Comparison of ENCODE assay signal across 10 cellular contexts in genomic region chr17:49817993-49818392, GRCh38. TPM values are rescaled to one million over a fixed set of nuclear protein-coding genes. Genes with fewer than 3 reads are reported as not detected.
DNase-seq lines count a peak whose midpoint lies in the region.
"Had no signal": no experiment of that assay in that cellular context is flagged by ENCODE, and none has a peak within 500 bp of the region (broad histone marks: within the 10 kb centered on the region; RNA-seq: fewer than 3 reads in every experiment).

No MANE protein-coding gene starts in this region.

- no peaks in the 10 kb centered on the region for H3K9me3 ChIP-seq in HUES64 (ENCODE audit: insufficient read depth, low read depth, low read length)
- H3K9me3 ChIP-seq: Caco-2 had no signal

- H3K36me3 Mint-ChIP-seq in activated naive CD8-positive, alpha-beta T cell = peaks cover 7% of the 10 kb centered on the region

- no peak overlapping the region for H3K9ac ChIP-seq in HUES64 (ENCODE audit: low read depth, low read length)

- 0 out of 2 replicates have a peak overlapping the region, but pooled peaks have one; percentile 8 for H3K27ac ChIP-seq in HUES64 (ENCODE audit: low read depth, low read length)

- DNase-seq in activated CD4-positive, alpha-beta T cell treated with anti-CD3 and anti-CD28 coated beads, Interleukin-2, amount 50 U/mL, for 4 hours = peak; percentile 20 to 29
- DNase-seq in stimulated activated CD8-positive, alpha-beta memory T cell treated with anti-CD3 and anti-CD28 coated beads, Interleukin-12 subunit alpha, Interleukin-12 subunit beta, amount 100 ng/mL, for 24 hours (ENCODE audit: extremely low read depth) = peak; percentile 1
- no peak for DNase-seq in EL
- no peak for DNase-seq in NK-92 (lab: John Stamatoyannopoulos, UW; ENCODE audit: unreplicated experiment)
- no peak for DNase-seq in CD1c-positive myeloid dendritic cell (ENCODE audit: extremely low spot score)
- DNase-seq in GM19238 (ENCODE audit: insufficient read length, low spot score) = no peak
- DNase-seq: Caco-2, NCI-H524 treated with DMSO at 0.1 percent for 48 hours had no signal

- WGBS in HUES64 = 96% methylated on average over 4 of the region's 4 CpGs

- peak overlapping the region; percentile 91 for H3K27ac Mint-ChIP-seq in activated naive CD8-positive, alpha-beta T cell

- no peak overlapping the region for H3K4me3 ChIP-seq in HUES64 (ENCODE audit: low read length)

- no peaks in the 10 kb centered on the region for H3K27me3 Mint-ChIP-seq in activated naive CD8-positive, alpha-beta T cell

- H3K4me1 ChIP-seq in HUES64 (ENCODE audit: insufficient read depth, low read length) = peaks cover 59% of the 10 kb centered on the region

- H3K9me3 Mint-ChIP-seq in activated naive CD8-positive, alpha-beta T cell (ENCODE audit: low read depth) = no peaks in the 10 kb centered on the region

- peaks cover 68% of the 10 kb centered on the region for H3K36me3 ChIP-seq in HUES64 (ENCODE audit: insufficient read depth, low read length)

- no peaks in the 10 kb centered on the region for H3K27me3 ChIP-seq in HUES64 (ENCODE audit: insufficient read depth, low read length)

- peaks cover 80% of the 10 kb centered on the region for H3K4me1 Mint-ChIP-seq in activated naive CD8-positive, alpha-beta T cell (ENCODE audit: low read depth)

- peak overlapping the region; percentile 67 for H3K4me3 Mint-ChIP-seq in activated naive CD8-positive, alpha-beta T cell

RNA-seq across cellular contexts. Expression of gene KAT7, which starts 29.5 kb away (rescaled TPM):
- polyA plus RNA-seq in HUES64 (2013, experiment 1 of 2) = 113 TPM
- polyA plus RNA-seq in HUES64 (2013, experiment 2 of 2) = 117 TPM

RNA-seq across cellular contexts. Expression of gene TAC4, which starts 29.9 kb away (rescaled TPM):
- polyA plus RNA-seq in HUES64 (2013, experiment 1 of 2) = not detected
- not detected for polyA plus RNA-seq in HUES64 (2013, experiment 2 of 2)

RNA-seq across cellular contexts. Expression of gene FAM117A, which starts 54.1 kb away (rescaled TPM):
- 19.7 TPM for polyA plus RNA-seq in HUES64 (2013, experiment 1 of 2)
- polyA plus RNA-seq in HUES64 (2013, experiment 2 of 2) = 23.4 TPM

Comparison
In these comparisons a context has a peak if more than half of its experiments do, and no peak if none do; other contexts are left out.
1. DNase-seq: peak in activated CD4-positive, alpha-beta T cell treated with anti-CD3 and anti-CD28 coated beads, Interleukin-2, amount 50 U/mL, for 4 hours (2 of 2) and stimulated activated CD8-positive, alpha-beta memory T cell treated with anti-CD3 and anti-CD28 coated beads, Interleukin-12 subunit alpha, Interleukin-12 subunit beta, amount 100 ng/mL, for 24 hours (single experiment); none in EL (single experiment), NK-92 (single experiment), CD1c-positive myeloid dendritic cell (single experiment) and GM19238 (single experiment).